ENCODE assay signal across 8 cellular contexts in genomic region chr1:219927956-219928790, GRCh38. TPM values are rescaled to one million over a fixed set of nuclear protein-coding genes. Genes with fewer than 3 reads are reported as not detected.
DNase-seq lines count a peak whose midpoint lies in the region; ATAC-seq, FAIRE-seq and TF ChIP-seq lines count a peak whose summit lies in the region.

Gene SLC30A10 (minus strand): TSS chr1:219928557. CDS start chr1:219928440, 117 bp downstream.

- H4K20me1 ChIP-seq in GM12878 (ENCODE audit: control insufficient read depth, insufficient read depth): no peaks in the 10 kb centered on the region

- TF ChIP-seq EP300 in GM12878 (IDR thresholded peaks at IDR 0.05; ENCODE audit: borderline replicate concordance in 1 of 2, control insufficient read depth in 1 of 2, low read depth in 2 of 2, low read length in 2 of 2): no peak

- H3K79me2 ChIP-seq in GM12878 (ENCODE audit: control insufficient read depth, insufficient read depth, low read length): no peaks in the 10 kb centered on the region

- peak; percentile 33 for DNase-seq in NCI-H1092 (lab: John Stamatoyannopoulos, UW)
- DNase-seq in GM12878 (ENCODE audit: low read depth, low spot score): no peak
- DNase-seq in immature natural killer cell: no peak
- no peak for DNase-seq in H54 (ENCODE audit: insufficient read length, low spot score)
- no peak for DNase-seq in GOT3 (lab: John Stamatoyannopoulos, UW)

- SMC1A ChIA-PET in GM12878 (lab: Charles Lee; ENCODE audit: uncharacterized antibody, unreplicated experiment): no interaction called here

- TF ChIP-seq RAD21 in GM12878 (IDR thresholded peaks at IDR 0.05; ENCODE audit: insufficient read depth, low read depth, low read length): no peak

- TF ChIP-seq POLR2A in GM12878 (IDR thresholded peaks at IDR 0.05; ENCODE audit: low read depth, low read length): no peak
- TF ChIP-seq POLR2A in H54 (IDR thresholded peaks at IDR 0.05; ENCODE audit: low read depth, low read length): no peak

- H2AFZ ChIP-seq in GM12878 (ENCODE audit: control insufficient read depth, low read depth, low read length): peak within 1 kb of the TSS; percentile 44

- H3K9me3 ChIP-seq in GM12878 (replicated peaks; ENCODE audit: control insufficient read depth, insufficient read depth, low read length): no peaks in the 10 kb centered on the region

- POLR2A ChIA-PET in GM12878 (lab: Charles Lee): no interaction called here

- intact Hi-C loops in GM12878 (cut with micrococcal nuclease; ENCODE audit: unreplicated experiment): no loop called here

- H3K36me3 Mint-ChIP-seq in immature natural killer cell: no peaks in the 10 kb centered on the region

- in situ Hi-C loops in GM12878 (cut with MboI): no loop called here

- 3% methylated on average over 80 of the region's 91 CpGs for WGBS in GM12878 (ENCODE audit: insufficient coverage, insufficient replicate concordance, low lambda C conversion rate, missing lambda C conversion rate)

- peak within 1 kb of the TSS; percentile 66 for H3K4me2 ChIP-seq in GM12878 (ENCODE audit: control insufficient read depth, insufficient read depth)

- ATAC-seq in GM18498 (IDR thresholded peaks at IDR 0.05; ENCODE audit: unreplicated experiment) (peak; percentile 69), GM12878 (peak; percentile 54)

- H3K4me3 Mint-ChIP-seq in immature natural killer cell: peak within 1 kb of the TSS in 3 of 5 donors; percentile 11 to 73 (median 60)

- TF ChIP-seq CTCF in 22Rv1 (IDR thresholded peaks at IDR 0.05): peak; percentile 62
- TF ChIP-seq CTCF in GM12878 (IDR thresholded peaks at IDR 0.05 in 2 of 3, conservative IDR thresholded peaks at IDR 0.05 in 1 of 3; ENCODE audit: control insufficient read depth in 2 of 3, extremely low read depth in 1 of 3, insufficient read depth in 1 of 3, low read depth in 3 of 3, low read length in 3 of 3): 0 out of 6 replicates have a peak, but pooled peaks of 1 of the 3 experiments have one; percentile 6

- H3K27ac ChIP-seq in 22Rv1: no peak within 1 kb of the TSS
- H3K27ac ChIP-seq in GM12878 (ENCODE audit: control insufficient read depth, insufficient read depth): no peak within 1 kb of the TSS
- no peak within 1 kb of the TSS for H3K27ac ChIP-seq in skin epidermis

- H3K4me1 ChIP-seq in GM12878 (ENCODE audit: control insufficient read depth, insufficient read depth, low read length): no peaks in the 10 kb centered on the region; the same call in 1 of the 2 replicates

- peaks cover 9 to 20% (median 12%) of the 10 kb centered on the region in 3 donors for H3K27me3 Mint-ChIP-seq in immature natural killer cell (ENCODE audit: low read depth in 3 of 3)

- peak within 1 kb of the TSS; percentile 27; the same call in 1 of the 2 replicates for H3K4me3 ChIP-seq in GM12878
- H3K4me3 ChIP-seq in skin epidermis: peak within 1 kb of the TSS in 6 of 7 experiments; percentile 5 to 38 (median 25)

- H3K9me3 Mint-ChIP-seq in immature natural killer cell: peaks cover 0 to 9% (median 0%) of the 10 kb centered on the region in 6 donors

- no peak for FAIRE-seq in GM12878 (lab: Jason Lieb, UNC)
- no peak for FAIRE-seq in H54 (lab: Jason Lieb, UNC)

- no peaks in the 10 kb centered on the region for H3K36me3 ChIP-seq in GM12878 (ENCODE audit: control insufficient read depth in 2 of 2, insufficient read depth in 2 of 2, low read length in 1 of 2)

- BruUV-seq in GM12878 (replicated peaks; lab: Mats Ljungman, UMichigan): no TSS peak

- H3K27me3 ChIP-seq in GM12878 (replicated peaks in 1 of 2; ENCODE audit: control insufficient read depth in 2 of 2, insufficient read depth in 2 of 2, low read length in 1 of 2): peaks cover 7 to 14% of the 10 kb centered on the region in 2 experiments

- H3K9ac ChIP-seq in GM12878 (ENCODE audit: control insufficient read depth, insufficient read depth, low read length): no peak within 1 kb of the TSS

- CTCF ChIA-PET in GM12878 (lab: Yijun Ruan, JAX): no interaction called here

- H3K4me1 Mint-ChIP-seq in immature natural killer cell: peaks cover 8 to 14% of the 10 kb centered on the region in 2 donors

- RAD21 ChIA-PET in GM12878 (lab: Charles Lee; ENCODE audit: unreplicated experiment): no interaction called here

- H3K27ac Mint-ChIP-seq in immature natural killer cell: no peak within 1 kb of the TSS

TF ChIP-seq in GM12878, 131 proteins besides CTCF, POLR2A, EP300 and RAD21:
- no peak for TF ChIP-seq BCLAF1 (IDR thresholded peaks at IDR 0.05)
- peak; percentile 32 for TF ChIP-seq SUZ12 (IDR thresholded peaks at IDR 0.05; ENCODE audit: unreplicated experiment)
- TF ChIP-seq ZNF622 (IDR thresholded peaks at IDR 0.05): no peak
- peak; percentile 76 for TF ChIP-seq HDAC6 (IDR thresholded peaks at IDR 0.05; ENCODE audit: unreplicated experiment)
- TF ChIP-seq TCF12 (IDR thresholded peaks at IDR 0.05; ENCODE audit: low read depth, low read length): no peak
- no peak for TF ChIP-seq SUPT20H (IDR thresholded peaks at IDR 0.05; ENCODE audit: borderline replicate concordance, control insufficient read depth, low read depth, low read length)
- no peak for TF ChIP-seq ETV6 (conservative IDR thresholded peaks at IDR 0.05 in 1 of 2, IDR thresholded peaks at IDR 0.05 in 1 of 2; ENCODE audit: borderline replicate concordance in 1 of 2, low read depth in 1 of 2)
TF ChIP-seq in GM12878: peak in this region for 2.

RNA-seq across cellular contexts. Expression of gene SLC30A10, which starts in this region (rescaled TPM):
- not detected in 2 replicates for total RNA-seq in GM12878 (2013; cell fraction: nucleolus; rRNA removed)
- total RNA-seq in GM12878 (2014; rRNA removed) (not detected in 2 replicates), GM12878 (2014; rRNA removed; fragmentation: Illumina TruSeq; extraction: Trizol) (not detected in 2 replicates), GM12878 (2021) (not detected in 2 replicates)
- polyA plus RNA-seq in GM12878 (2011; ENCODE audit: low read depth): not detected
- polyA plus RNA-seq in GM12878 (2011; rRNA removed) (not detected in 2 replicates), GM12878 (2014; fragmentation: Illumina TruSeq; extraction: Trizol) (not detected in 2 replicates), GM12878 (2014; fragmentation: Nextera tagmentation; extraction: Ambion mirVana) (not detected), GM12878 (2014; rRNA removed) (not detected in 2 replicates), GM12878 (2016; fragmentation: Nextera tagmentation; extraction: Ambion mirVana) (not detected), immature natural killer cell (not detected)
- not detected in 2 replicates for polyA plus RNA-seq in GM12878 (2011; cell fraction: cytosol; rRNA removed)
- polyA plus RNA-seq in GM12878 (2011; cell fraction: nucleus; rRNA removed): not detected in 2 replicates
- polyA plus RNA-seq in GM12878 (2012): not detected in 2 replicates
- polyA minus RNA-seq in GM12878 (2011; rRNA and poly(A)+ RNA removed): not detected in 2 replicates
- not detected in 2 replicates for polyA minus RNA-seq in GM12878 (2011; cell fraction: cytosol; rRNA and poly(A)+ RNA removed)
- polyA minus RNA-seq in GM12878 (2011; cell fraction: nucleus; rRNA and poly(A)+ RNA removed): not detected in 2 replicates

Comparison
In these comparisons a context has a peak if more than half of its experiments do, and no peak if none do; other contexts are left out.
1. Peak in ATAC-seq, H3K4me3 ChIP-seq and H3K4me2 ChIP-seq in GM12878; RNA of the gene not detected or under 1 TPM.